ENCODE assay signal across 21 cellular contexts in the genomic region with DNA sequence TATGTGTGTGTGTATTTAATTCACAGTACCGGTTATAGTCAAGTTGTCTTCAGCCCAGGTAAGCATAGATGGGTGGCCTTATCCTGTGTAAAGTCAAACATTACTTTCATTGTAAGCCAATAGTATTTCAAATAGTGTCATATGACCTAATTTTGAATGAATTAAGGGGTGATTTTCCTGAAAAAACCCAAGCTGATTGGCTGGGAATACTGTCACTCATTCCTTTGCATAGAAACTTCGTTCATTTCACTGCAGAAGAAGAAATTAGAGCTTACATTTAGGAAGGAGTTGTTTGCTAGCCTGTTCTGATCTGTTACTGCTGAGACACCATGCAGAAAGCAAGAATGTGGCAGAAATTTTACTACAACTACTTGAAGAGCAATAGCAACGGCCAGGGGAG. TPM values are rescaled to one million over a fixed set of nuclear protein-coding genes. Genes with fewer than 3 reads are reported as not detected.
A peak's percentile ranks its signal among the peaks of the same experiment; 100 is the strongest.
DNase-seq lines count a peak whose midpoint lies in the region; FAIRE-seq and TF ChIP-seq lines count a peak whose summit lies in the region.
"Had no signal": no experiment of that assay in that cellular context is flagged by ENCODE, and none has a peak within 500 bp of the region (broad histone marks: within the 10 kb centered on the region; RNA-seq: fewer than 3 reads in every experiment).

No MANE protein-coding gene starts in this region.

- peaks cover 29% of the 10 kb centered on the region for H3K79me2 ChIP-seq in Karpas-422 (ENCODE audit: low read length)

- no peaks in the 10 kb centered on the region for H3K9me2 ChIP-seq in Karpas-422 (replicated peaks; ENCODE audit: insufficient read depth, low read length)

- no peak overlapping the region for H2AFZ ChIP-seq in Karpas-422 (ENCODE audit: low read length)

- H3K9ac ChIP-seq in Karpas-422 (ENCODE audit: low read length), result no peak overlapping the region

- H3K9me3 Mint-ChIP-seq in activated naive CD8-positive, alpha-beta T cell treated with anti-CD3 and anti-CD28 coated beads for 36 hours, result no peaks in the 10 kb centered on the region
- no peaks in the 10 kb centered on the region for H3K9me3 Mint-ChIP-seq in activated T-helper 2 cell treated with anti-CD3 and anti-CD28 coated beads, Interferon-gamma antibody, Interleukin-2, Interleukin-4, amounts not matched to agents 10 μg/mL and 5 μg/mL and 100 μg/mL, durations not matched to agents 14 hours and 24 hours and 36 hours
- H3K9me3 Mint-ChIP-seq: activated naive CD8-positive, alpha-beta T cell treated with anti-CD3 and anti-CD28 coated beads, Interleukin-2, amount 50 U/mL, for 24 hours; dendritic cell treated with granulocyte-macrophage colony-stimulating factor and Interleukin-4, amounts not matched to agents 40 ng/mL and 50 ng/mL, for 4 days; stimulated activated memory B cell treated with anti-CD40 and anti-IgM and Interleukin-4, amounts not matched to agents 10 μg/mL and 1 μg/mL and 100 μg/mL, for 72 hours had no signal

- H3K4me1 Mint-ChIP-seq in activated naive CD8-positive, alpha-beta T cell treated with anti-CD3 and anti-CD28 coated beads for 36 hours, result peaks cover 5% of the 10 kb centered on the region
- H3K4me1 Mint-ChIP-seq in activated T-helper 2 cell treated with anti-CD3 and anti-CD28 coated beads, Interferon-gamma antibody, Interleukin-2, Interleukin-4, amounts not matched to agents 10 μg/mL and 5 μg/mL and 100 μg/mL, durations not matched to agents 14 hours and 24 hours and 36 hours (ENCODE audit: low read depth), result peaks cover 9% of the 10 kb centered on the region

- H3K36me3 ChIP-seq in Karpas-422 (ENCODE audit: insufficient read depth, low read length) (peaks cover 46% of the 10 kb centered on the region), bronchial epithelial cell (ENCODE audit: control insufficient read depth, insufficient read depth, low read length) (peaks cover 1% of the 10 kb centered on the region)

- peaks cover 27% of the 10 kb centered on the region for H3K36me3 Mint-ChIP-seq in activated naive CD8-positive, alpha-beta T cell treated with anti-CD3 and anti-CD28 coated beads for 36 hours
- peaks cover 47% of the 10 kb centered on the region for H3K36me3 Mint-ChIP-seq in activated T-helper 2 cell treated with anti-CD3 and anti-CD28 coated beads, Interferon-gamma antibody, Interleukin-2, Interleukin-4, amounts not matched to agents 10 μg/mL and 5 μg/mL and 100 μg/mL, durations not matched to agents 14 hours and 24 hours and 36 hours (ENCODE audit: low read depth)

- FAIRE-seq in bronchial epithelial cell (lab: Jason Lieb, UNC), result no peak
- FAIRE-seq: HTR-8/SVneo, TTC549 had no signal

- H3K9me3 ChIP-seq in Karpas-422 (ENCODE audit: low read length), result no peaks in the 10 kb centered on the region
- H3K9me3 ChIP-seq: HAP-1, prostate gland had no signal

- DNase-seq in CMK (ENCODE audit: low read depth) (peak; percentile 4), Karpas-422 (peak; percentile 56), bronchial epithelial cell (ENCODE audit: low read depth) (peak; percentile 13), inferior parietal cortex (ENCODE audit: extremely low spot score) (peak; percentile 25), middle frontal gyrus (ENCODE audit: extremely low spot score, low spot score) (no peak), coronary artery (ENCODE audit: low spot score) (no peak)
- no peak for DNase-seq in activated naive CD8-positive, alpha-beta T cell treated with anti-CD3 and anti-CD28 coated beads for 36 hours
- DNase-seq in activated T-helper 2 cell treated with anti-CD3 and anti-CD28 coated beads, Interferon-gamma antibody, Interleukin-2, Interleukin-4, amounts not matched to agents 10 μg/mL and 5 μg/mL and 100 μg/mL, durations not matched to agents 14 hours and 24 hours and 36 hours (ENCODE audit: low spot score), result no peak
- DNase-seq: ACHN; activated CD4-positive, alpha-beta T cell treated with anti-CD3 and anti-CD28 coated beads for 36 hours; activated naive CD8-positive, alpha-beta T cell treated with anti-CD3 and anti-CD28 coated beads, Interleukin-2, amount 50 U/mL, for 24 hours; NCI-H1105 treated with DMSO at 0.1 percent for 48 hours; NCI-H2081; NCI-H524 had no signal

- no peaks in the 10 kb centered on the region for H3K27me3 Mint-ChIP-seq in activated naive CD8-positive, alpha-beta T cell treated with anti-CD3 and anti-CD28 coated beads for 36 hours
- no peaks in the 10 kb centered on the region for H3K27me3 Mint-ChIP-seq in activated T-helper 2 cell treated with anti-CD3 and anti-CD28 coated beads, Interferon-gamma antibody, Interleukin-2, Interleukin-4, amounts not matched to agents 10 μg/mL and 5 μg/mL and 100 μg/mL, durations not matched to agents 14 hours and 24 hours and 36 hours (ENCODE audit: low read depth)
- H3K27me3 Mint-ChIP-seq: activated CD4-positive, alpha-beta T cell treated with anti-CD3 and anti-CD28 coated beads for 36 hours; activated naive CD8-positive, alpha-beta T cell treated with anti-CD3 and anti-CD28 coated beads, Interleukin-2, amount 50 U/mL, for 24 hours; dendritic cell treated with granulocyte-macrophage colony-stimulating factor and Interleukin-4, amounts not matched to agents 40 ng/mL and 50 ng/mL, for 4 days; stimulated activated memory B cell treated with anti-CD40 and anti-IgM and Interleukin-4, amounts not matched to agents 10 μg/mL and 1 μg/mL and 100 μg/mL, for 72 hours had no signal

- H3K4me3 ChIP-seq in Karpas-422 (ENCODE audit: low read length), result no peak overlapping the region
- H3K4me3 ChIP-seq in bronchial epithelial cell (ENCODE audit: low read depth, low read length), result no peak overlapping the region
- H3K4me3 ChIP-seq in coronary artery, result no peak overlapping the region
- H3K4me3 ChIP-seq: HAP-1, prostate gland had no signal

- H3K27ac Mint-ChIP-seq in activated naive CD8-positive, alpha-beta T cell treated with anti-CD3 and anti-CD28 coated beads for 36 hours, result no peak overlapping the region
- no peak overlapping the region for H3K27ac Mint-ChIP-seq in activated T-helper 2 cell treated with anti-CD3 and anti-CD28 coated beads, Interferon-gamma antibody, Interleukin-2, Interleukin-4, amounts not matched to agents 10 μg/mL and 5 μg/mL and 100 μg/mL, durations not matched to agents 14 hours and 24 hours and 36 hours
- H3K27ac Mint-ChIP-seq: activated CD4-positive, alpha-beta T cell treated with anti-CD3 and anti-CD28 coated beads for 36 hours; activated naive CD8-positive, alpha-beta T cell treated with anti-CD3 and anti-CD28 coated beads, Interleukin-2, amount 50 U/mL, for 24 hours; dendritic cell treated with granulocyte-macrophage colony-stimulating factor and Interleukin-4, amounts not matched to agents 40 ng/mL and 50 ng/mL, for 4 days; stimulated activated memory B cell treated with anti-CD40 and anti-IgM and Interleukin-4, amounts not matched to agents 10 μg/mL and 1 μg/mL and 100 μg/mL, for 72 hours had no signal

- no peaks in the 10 kb centered on the region for H3K27me3 ChIP-seq in Karpas-422 (ENCODE audit: low read length)
- no peaks in the 10 kb centered on the region for H3K27me3 ChIP-seq in bronchial epithelial cell (ENCODE audit: control insufficient read depth, insufficient read depth, low read length)

- TF ChIP-seq CTCF in bronchial epithelial cell (IDR thresholded peaks at IDR 0.05; ENCODE audit: insufficient read depth, low read length, severe bottlenecking) (no peak), coronary artery (IDR thresholded peaks at IDR 0.05) (no peak)

- H3K27ac ChIP-seq in Karpas-422 (ENCODE audit: low read length), result no peak overlapping the region
- H3K27ac ChIP-seq in coronary artery, result no peak overlapping the region
- H3K27ac ChIP-seq: C4-2B, prostate gland had no signal

- H3K4me1 ChIP-seq in Karpas-422 (ENCODE audit: low read length), result 0 out of 2 replicates have a peak, but pooled peaks cover 2% of the 10 kb centered on the region
- H3K4me1 ChIP-seq: prostate gland had no signal

- H3K4me2 ChIP-seq in Karpas-422 (ENCODE audit: low read depth, low read length, poor library complexity, severe bottlenecking), result no peak overlapping the region

- intact Hi-C loops in activated T-helper 2 cell treated with anti-CD3 and anti-CD28 coated beads, Interferon-gamma antibody, Interleukin-2, Interleukin-4, amounts not matched to agents 10 μg/mL and 5 μg/mL and 100 μg/mL, durations not matched to agents 14 hours and 24 hours and 36 hours (cut with micrococcal nuclease), result loop anchor here (5.0 kb wide), 1 partner anchor 46 kb away; a partner anchor contains a TSS

- H4K20me1 ChIP-seq in Karpas-422 (ENCODE audit: insufficient read depth, low read depth, low read length), result no peaks in the 10 kb centered on the region

- H3K4me3 Mint-ChIP-seq in activated naive CD8-positive, alpha-beta T cell treated with anti-CD3 and anti-CD28 coated beads for 36 hours, result no peak overlapping the region
- H3K4me3 Mint-ChIP-seq in activated T-helper 2 cell treated with anti-CD3 and anti-CD28 coated beads, Interferon-gamma antibody, Interleukin-2, Interleukin-4, amounts not matched to agents 10 μg/mL and 5 μg/mL and 100 μg/mL, durations not matched to agents 14 hours and 24 hours and 36 hours (ENCODE audit: low read depth), result no peak overlapping the region
- H3K4me3 Mint-ChIP-seq: activated CD4-positive, alpha-beta T cell treated with anti-CD3 and anti-CD28 coated beads for 36 hours; activated naive CD8-positive, alpha-beta T cell treated with anti-CD3 and anti-CD28 coated beads, Interleukin-2, amount 50 U/mL, for 24 hours; dendritic cell treated with granulocyte-macrophage colony-stimulating factor and Interleukin-4, amounts not matched to agents 40 ng/mL and 50 ng/mL, for 4 days; stimulated activated memory B cell treated with anti-CD40 and anti-IgM and Interleukin-4, amounts not matched to agents 10 μg/mL and 1 μg/mL and 100 μg/mL, for 72 hours had no signal

RNA-seq across cellular contexts. Expression of a gene that starts 45.4 kb away (rescaled TPM):
- 44.6 and 76.7 TPM in 2 replicates for total RNA-seq in Karpas-422 (2014; rRNA removed; shearing (Covaris generic); ENCODE audit: low replicate concordance)
- 15.7 and 18.4 TPM in 2 replicates for total RNA-seq in bronchial epithelial cell
- 10 to 100 TPM; 33.5 to 35.4 TPM for total RNA-seq in activated naive CD8-positive, alpha-beta T cell treated with anti-CD3 and anti-CD28 coated beads for 36 hours
- total RNA-seq in activated T-helper 2 cell treated with anti-CD3 and anti-CD28 coated beads, Interferon-gamma antibody, Interleukin-2, Interleukin-4, amounts not matched to agents 10 μg/mL and 5 μg/mL and 100 μg/mL, durations not matched to agents 14 hours and 24 hours and 36 hours, result 38.9 and 41.8 TPM in 2 replicates

Comparison
In these comparisons a context has a peak if more than half of its experiments do, and no peak if none do; other contexts are left out.
1. DNase-seq: peak in CMK (single experiment), Karpas-422 (single experiment), bronchial epithelial cell (single experiment) and inferior parietal cortex (single experiment); none in middle frontal gyrus (single experiment), coronary artery (single experiment), activated naive CD8-positive, alpha-beta T cell treated with anti-CD3 and anti-CD28 coated beads for 36 hours (single experiment) and activated T-helper 2 cell treated with anti-CD3 and anti-CD28 coated beads, Interferon-gamma antibody, Interleukin-2, Interleukin-4, amounts not matched to agents 10 μg/mL and 5 μg/mL and 100 μg/mL, durations not matched to agents 14 hours and 24 hours and 36 hours (single experiment).